8 cellular contexts compared by ENCODE assay signal in the genomic region with DNA sequence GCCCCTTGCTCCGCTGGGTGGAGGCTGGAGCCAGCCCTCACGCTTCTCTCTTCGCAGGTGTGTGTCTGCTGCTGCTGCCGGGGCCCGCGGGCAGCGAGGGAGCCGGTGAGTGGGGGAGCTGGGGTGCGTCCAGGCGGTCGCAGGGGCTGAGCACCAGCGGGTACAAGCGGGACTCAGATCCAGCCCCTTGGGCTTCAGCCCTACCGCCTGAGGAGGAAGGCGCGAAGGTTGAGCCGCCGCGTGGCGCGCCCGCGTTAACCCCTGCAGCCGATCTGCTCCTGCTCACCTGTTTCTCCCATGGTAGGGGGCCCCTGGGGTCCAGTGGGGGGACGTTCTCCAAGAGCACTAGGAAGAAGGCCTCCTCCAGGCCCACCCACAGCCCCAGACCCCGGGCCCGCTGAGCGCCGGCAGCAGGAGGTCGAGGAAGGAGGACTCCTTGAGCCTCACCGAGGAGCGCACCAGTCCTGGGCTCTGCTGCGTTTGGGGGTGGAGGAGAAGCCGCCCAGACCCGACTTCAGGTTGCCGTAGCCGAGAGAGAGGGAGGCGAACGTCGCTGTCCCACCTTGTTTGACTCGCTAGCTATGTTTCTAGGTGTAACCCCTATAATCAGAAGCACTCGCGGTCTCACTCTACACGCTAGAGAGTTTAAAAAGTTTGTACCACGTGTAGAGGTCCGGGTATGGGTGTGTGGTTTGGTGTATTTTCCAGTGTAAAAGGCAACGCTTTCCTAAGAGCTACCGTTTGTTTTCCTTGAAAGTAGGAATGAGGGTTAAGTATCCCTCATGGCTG. TPM values are rescaled to one million over a fixed set of nuclear protein-coding genes. Genes with fewer than 3 reads are reported as not detected.
DNase-seq lines count a peak whose midpoint lies in the region; ATAC-seq and TF ChIP-seq lines count a peak whose summit lies in the region.

No MANE protein-coding gene starts in this region.

- no peak overlapping the region for H3K27ac Mint-ChIP-seq in type B pancreatic cell

- H3K27ac ChIP-seq in caudate nucleus (ENCODE audit: low read depth, low read length) (peak overlapping the region; percentile 87), lung (ENCODE audit: low read depth in 1 of 2, low read length in 1 of 2) (no peak overlapping the region)

- DNase-seq in NCI-H2227 (lab: John Stamatoyannopoulos, UW; ENCODE audit: unreplicated experiment) (peak; percentile 29), NCI-H2227 treated with DMSO at 0.1 percent for 48 hours (lab: John Stamatoyannopoulos, UW) (no peak), NCI-H2107 (lab: John Stamatoyannopoulos, UW) (peak; percentile 34), caudate nucleus (lab: John Stamatoyannopoulos, UW) (peak in 2 of 61 donors; percentile 11 to 26), lung (ENCODE audit: low spot score) (no peak), type B pancreatic cell (ENCODE audit: extremely low spot score, unreplicated experiment) (no peak), NCI-H187 treated with DMSO at 0.1 percent for 48 hours (lab: John Stamatoyannopoulos, UW) (no peak)

- H3K4me3 ChIP-seq in lung: peak overlapping the region; percentile 12

- H3K9me3 ChIP-seq in lung (ENCODE audit: control insufficient read depth in 2 of 2, insufficient read depth in 1 of 2, low read length in 1 of 2): no peaks in the 10 kb centered on the region

- TF ChIP-seq CTCF in lung (IDR thresholded peaks at IDR 0.05; ENCODE audit: control extremely low read depth, extremely low read depth) (no peak), type B pancreatic cell (conservative IDR thresholded peaks at IDR 0.05) (no peak)

- peaks cover 9% of the 10 kb centered on the region for H3K4me1 Mint-ChIP-seq in type B pancreatic cell (ENCODE audit: unreplicated experiment)

- H3K9me3 Mint-ChIP-seq in type B pancreatic cell: no peaks in the 10 kb centered on the region

- WGBS in lung, 2 donors: 4% methylated on average over 47 to 48 of the region's 48 CpGs

- peaks cover 60% of the 10 kb centered on the region for H3K27me3 Mint-ChIP-seq in type B pancreatic cell

- H3K4me1 ChIP-seq in lung (ENCODE audit: control insufficient read depth in 2 of 2, insufficient read depth in 2 of 2, low read length in 2 of 2): peaks cover 0 to 10% of the 10 kb centered on the region in 2 donors

- H3K4me3 Mint-ChIP-seq in type B pancreatic cell: peak overlapping the region; percentile 87

- H3K27me3 ChIP-seq in lung (ENCODE audit: control insufficient read depth, insufficient read depth): no peaks in the 10 kb centered on the region

- ATAC-seq in HG02642 (IDR thresholded peaks at IDR 0.05; ENCODE audit: poor library complexity, unreplicated experiment) (peak; percentile 34), lung (ENCODE audit: insufficient read depth, low FRiP score) (no peak)

- no peaks in the 10 kb centered on the region for H3K36me3 ChIP-seq in lung (ENCODE audit: control insufficient read depth in 2 of 2, insufficient read depth in 2 of 2, low read length in 2 of 2)

- no peaks in the 10 kb centered on the region for H3K36me3 Mint-ChIP-seq in type B pancreatic cell

RNA-seq across cellular contexts. Expression of a gene that starts 0.8 kb away (rescaled TPM):
- total RNA-seq in lung: under 1 TPM; 0.31 to 0.71 TPM
- polyA plus RNA-seq in lung: under 1 TPM; 0.06 to 0.31 TPM
- total RNA-seq in type B pancreatic cell (ENCODE audit: low replicate concordance): 5.9 and 8.5 TPM in 2 replicates

Comparison
In these comparisons a context has a peak if more than half of its experiments do, and no peak if none do; other contexts are left out.
1. DNase-seq: peak in NCI-H2227 (single experiment) and NCI-H2107 (single experiment); none in NCI-H2227 treated with DMSO at 0.1 percent for 48 hours (single experiment), lung (single experiment), type B pancreatic cell (single experiment) and NCI-H187 treated with DMSO at 0.1 percent for 48 hours (single experiment).